11 cellular contexts compared by ENCODE assay signal in the genomic region with DNA sequence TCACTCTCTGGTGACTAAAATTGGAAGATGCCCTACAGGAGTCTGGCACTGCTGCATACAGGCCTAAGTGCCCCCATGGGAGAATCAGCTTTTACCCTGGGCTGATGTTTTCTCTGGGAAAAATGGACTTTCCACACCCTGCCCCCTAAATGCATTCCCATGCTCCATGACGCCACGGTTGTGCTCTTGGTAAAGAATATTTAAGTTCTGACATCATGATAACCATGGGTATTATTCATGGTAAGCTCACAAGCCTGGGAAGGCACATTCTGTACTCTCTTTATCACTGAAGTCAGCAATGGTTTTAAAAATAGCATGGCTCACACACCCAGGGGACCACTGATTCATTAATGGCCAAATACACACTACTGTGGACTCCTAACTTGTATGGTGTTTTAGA. TPM values are rescaled to one million over a fixed set of nuclear protein-coding genes. Genes with fewer than 3 reads are reported as not detected.
DNase-seq lines count a peak whose midpoint lies in the region; ATAC-seq and TF ChIP-seq lines count a peak whose summit lies in the region.
"Had no signal": no experiment of that assay in that cellular context is flagged by ENCODE, and none has a peak within 500 bp of the region (broad histone marks: within the 10 kb centered on the region; RNA-seq: fewer than 3 reads in every experiment).

No MANE protein-coding gene starts in this region.

- TF ChIP-seq EP300 in SK-N-SH (IDR thresholded peaks at IDR 0.05; ENCODE audit: borderline replicate concordance in 1 of 2, low read depth in 1 of 2, low read length in 1 of 2), result no peak

- H3K79me2 ChIP-seq in SK-N-SH (ENCODE audit: insufficient read depth), result peaks cover 98% of the 10 kb centered on the region

- peak overlapping the region; percentile 89 for H3K27ac Mint-ChIP-seq in osteocyte (ENCODE audit: unreplicated experiment)
- H3K27ac Mint-ChIP-seq in mesothelial cell of epicardium, result no peak overlapping the region
- H3K27ac Mint-ChIP-seq: B cell had no signal

- POLR2A ChIA-PET in A673 (lab: Charles Lee; ENCODE audit: low non-redundant PET) (no interaction called here), SK-N-SH (lab: Yijun Ruan, JAX) (no interaction called here)

- peaks cover 4% of the 10 kb centered on the region for H3K36me3 Mint-ChIP-seq in osteocyte (ENCODE audit: unreplicated experiment)
- H3K36me3 Mint-ChIP-seq in mesothelial cell of epicardium, result peaks cover 11% of the 10 kb centered on the region

- H3K4me3 ChIP-seq in A673 (ENCODE audit: low read depth, low read length, poor library complexity, severe bottlenecking) (no peak overlapping the region), SK-N-SH (ENCODE audit: low read depth in 2 of 2, low read length in 1 of 2) (no peak overlapping the region), fibroblast of the aortic adventitia (ENCODE audit: low read depth, low read length) (no peak overlapping the region)

- no peaks in the 10 kb centered on the region for H3K9me2 ChIP-seq in SK-N-SH

- peaks cover 75% of the 10 kb centered on the region for H4K20me1 ChIP-seq in SK-N-SH (ENCODE audit: insufficient read depth)

- 11% methylated on average over 2 of the region's 2 CpGs for WGBS in SK-N-SH (ENCODE audit: low lambda C conversion rate)

- TF ChIP-seq CTCF in A673 (conservative IDR thresholded peaks at IDR 0.05; ENCODE audit: low read depth, low read length) (no peak), SK-N-SH (IDR thresholded peaks at IDR 0.05) (no peak), fibroblast of the aortic adventitia (IDR thresholded peaks at IDR 0.05; ENCODE audit: insufficient read depth, low read length) (no peak), osteocyte (IDR thresholded peaks at IDR 0.05) (no peak), mesothelial cell of epicardium (IDR thresholded peaks at IDR 0.05; ENCODE audit: unreplicated experiment) (no peak)

- no peak overlapping the region for H3K27ac ChIP-seq in A673 (ENCODE audit: low read depth, low read length, poor library complexity, severe bottlenecking)
- peak overlapping the region in 1 of 2 experiments; percentile 76; a peak in 2 of 4 replicates for H3K27ac ChIP-seq in SK-N-SH (ENCODE audit: low read depth in 2 of 2, low read length in 1 of 2)

- intact Hi-C loops in A673 (cut with micrococcal nuclease; ENCODE audit: unreplicated experiment), result no loop called here

- H2AFZ ChIP-seq in SK-N-SH (ENCODE audit: low read depth), result no peak overlapping the region

- H3F3A ChIP-seq in SK-N-SH (replicated peaks; ENCODE audit: insufficient read depth), result peaks cover 16% of the 10 kb centered on the region

- no TSS peak for BruUV-seq in A673 (replicated peaks; lab: Mats Ljungman, UMichigan)

- H3K27me3 ChIP-seq in A673 (replicated peaks; ENCODE audit: insufficient read depth, low read depth, low read length, poor library complexity), result no peaks in the 10 kb centered on the region
- no peaks in the 10 kb centered on the region for H3K27me3 ChIP-seq in SK-N-SH (ENCODE audit: insufficient read depth)

- no peak for TF ChIP-seq RAD21 in SK-N-SH (IDR thresholded peaks at IDR 0.05; ENCODE audit: low read length)

- peaks cover 93% of the 10 kb centered on the region for H3K4me1 Mint-ChIP-seq in osteocyte (ENCODE audit: unreplicated experiment)
- H3K4me1 Mint-ChIP-seq in mesothelial cell of epicardium, result peaks cover 12% of the 10 kb centered on the region

- no peak overlapping the region for H3K4me3 Mint-ChIP-seq in osteocyte (ENCODE audit: unreplicated experiment)
- no peak overlapping the region for H3K4me3 Mint-ChIP-seq in mesothelial cell of epicardium
- H3K4me3 Mint-ChIP-seq: B cell; central memory CD8-positive, alpha-beta T cell had no signal

- H3K27me3 Mint-ChIP-seq in osteocyte (ENCODE audit: unreplicated experiment) (no peaks in the 10 kb centered on the region), mesothelial cell of epicardium (ENCODE audit: low read depth) (no peaks in the 10 kb centered on the region)
- H3K27me3 Mint-ChIP-seq: B cell; central memory CD8-positive, alpha-beta T cell had no signal

- H3K36me3 ChIP-seq in A673 (ENCODE audit: insufficient read depth, low read length, poor library complexity, severe bottlenecking) (no peaks in the 10 kb centered on the region), SK-N-SH (replicated peaks in 1 of 2; ENCODE audit: control insufficient read depth in 1 of 2, insufficient read depth in 2 of 2, low read length in 1 of 2) (peaks cover 2 to 6% of the 10 kb centered on the region in 2 experiments)

- peak; percentile 45 for DNase-seq in A673 (ENCODE audit: low spot score)
- DNase-seq in SK-N-SH, result no peak
- DNase-seq in fibroblast of the aortic adventitia (ENCODE audit: low read depth), result peak; percentile 96
- DNase-seq in osteocyte (ENCODE audit: extremely low spot score, unreplicated experiment), result no peak
- no peak for DNase-seq in mesothelial cell of epicardium (ENCODE audit: low spot score in 2 of 2, unreplicated experiment in 2 of 2)
- DNase-seq in amygdala (lab: John Stamatoyannopoulos, UW), result no peak
- DNase-seq in iPS-NIHi11 (ENCODE audit: low spot score), result no peak
- DNase-seq: NCI-H526 treated with DMSO at 0.1 percent for 48 hours had no signal

- no peak overlapping the region for H3K4me2 ChIP-seq in SK-N-SH

- CTCF ChIA-PET in A673 (lab: Charles Lee), result no interaction called here
- CTCF ChIA-PET in SK-N-SH (lab: Yijun Ruan, JAX), result interaction anchor here (0.6 kb wide), 1 partner anchor 88 kb away, joined by 3 read pairs; no protein-coding TSS in a partner anchor

- H3K9me3 ChIP-seq in A673 (ENCODE audit: low read depth, low read length, poor library complexity, severe bottlenecking) (no peaks in the 10 kb centered on the region), SK-N-SH (no peaks in the 10 kb centered on the region)

- H3K9me3 Mint-ChIP-seq in osteocyte (ENCODE audit: unreplicated experiment), result no peaks in the 10 kb centered on the region
- no peaks in the 10 kb centered on the region for H3K9me3 Mint-ChIP-seq in mesothelial cell of epicardium
- H3K9me3 Mint-ChIP-seq: central memory CD8-positive, alpha-beta T cell had no signal

- H3K4me1 ChIP-seq in A673 (ENCODE audit: insufficient read depth, low read length, poor library complexity, severe bottlenecking), result peaks cover 15% of the 10 kb centered on the region
- peaks cover 21 to 45% of the 10 kb centered on the region in 2 experiments for H3K4me1 ChIP-seq in SK-N-SH (ENCODE audit: control insufficient read depth in 1 of 2, insufficient read depth in 2 of 2, low read depth in 1 of 2, low read length in 1 of 2)

- H3K9ac ChIP-seq in SK-N-SH, result no peak overlapping the region; the same call in 1 of the 2 replicates

- no peak for ATAC-seq in HG02678 (IDR thresholded peaks at IDR 0.05; ENCODE audit: unreplicated experiment)

TF ChIP-seq in SK-N-SH, 30 proteins besides CTCF, POLR2A, EP300 and RAD21 (continues in another document):
- TF ChIP-seq, protein P1, sequence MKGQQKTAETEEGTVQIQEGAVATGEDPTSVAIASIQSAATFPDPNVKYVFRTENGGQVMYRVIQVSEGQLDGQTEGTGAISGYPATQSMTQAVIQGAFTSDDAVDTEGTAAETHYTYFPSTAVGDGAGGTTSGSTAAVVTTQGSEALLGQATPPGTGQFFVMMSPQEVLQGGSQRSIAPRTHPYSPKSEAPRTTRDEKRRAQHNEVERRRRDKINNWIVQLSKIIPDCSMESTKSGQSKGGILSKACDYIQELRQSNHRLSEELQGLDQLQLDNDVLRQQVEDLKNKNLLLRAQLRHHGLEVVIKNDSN (IDR thresholded peaks at IDR 0.05; ENCODE audit: borderline replicate concordance, low read depth), result no peak
- TF ChIP-seq JUND (IDR thresholded peaks at IDR 0.05) (peak; percentile 61), NFIC (IDR thresholded peaks at IDR 0.05; ENCODE audit: borderline replicate concordance) (peak; percentile 41; the same call in 1 of the 2 replicates), SMC3 (IDR thresholded peaks at IDR 0.05; ENCODE audit: low read depth, low read length) (no peak), RXRA (IDR thresholded peaks at IDR 0.05; ENCODE audit: borderline replicate concordance, low read depth) (no peak), TAF1 (IDR thresholded peaks at IDR 0.05; ENCODE audit: borderline replicate concordance, low read depth, low read length) (no peak), NRF1 (IDR thresholded peaks at IDR 0.05; ENCODE audit: low read depth, low read length) (no peak), MXI1 (IDR thresholded peaks at IDR 0.05; ENCODE audit: low read depth, low read length) (no peak), FOSL2 (IDR thresholded peaks at IDR 0.05; ENCODE audit: borderline replicate concordance, low read depth) (peak; percentile 75; the same call in 1 of the 2 replicates), POLR2AphosphoS5 (IDR thresholded peaks at IDR 0.05; ENCODE audit: low read depth, low read length) (no peak)
- TF ChIP-seq, protein P2, sequence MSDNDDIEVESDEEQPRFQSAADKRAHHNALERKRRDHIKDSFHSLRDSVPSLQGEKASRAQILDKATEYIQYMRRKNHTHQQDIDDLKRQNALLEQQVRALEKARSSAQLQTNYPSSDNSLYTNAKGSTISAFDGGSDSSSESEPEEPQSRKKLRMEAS (IDR thresholded peaks at IDR 0.05; ENCODE audit: low read depth), result 0 out of 2 replicates have a peak, but pooled peaks have one; percentile 40
- TF ChIP-seq, protein P3, sequence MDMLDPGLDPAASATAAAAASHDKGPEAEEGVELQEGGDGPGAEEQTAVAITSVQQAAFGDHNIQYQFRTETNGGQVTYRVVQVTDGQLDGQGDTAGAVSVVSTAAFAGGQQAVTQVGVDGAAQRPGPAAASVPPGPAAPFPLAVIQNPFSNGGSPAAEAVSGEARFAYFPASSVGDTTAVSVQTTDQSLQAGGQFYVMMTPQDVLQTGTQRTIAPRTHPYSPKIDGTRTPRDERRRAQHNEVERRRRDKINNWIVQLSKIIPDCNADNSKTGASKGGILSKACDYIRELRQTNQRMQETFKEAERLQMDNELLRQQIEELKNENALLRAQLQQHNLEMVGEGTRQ (IDR thresholded peaks at IDR 0.05; ENCODE audit: borderline replicate concordance, low read depth, low read length), result no peak

RNA-seq across cellular contexts. Expression of a gene that starts 43.4 kb away (rescaled TPM):
- total RNA-seq in A673 (2021) (30.7 and 32.4 TPM in 2 replicates), fibroblast of the aortic adventitia (ENCODE audit: low replicate concordance) (16.6 and 28.8 TPM in 2 replicates), osteocyte (90.8 and 96.9 TPM in 2 replicates), mesothelial cell of epicardium (72.1 to 75.8 TPM (median 72.9 TPM) in 3 replicates)
- 9.2 and 14.2 TPM in 2 replicates for polyA plus RNA-seq in SK-N-SH (2012; rRNA removed)
- polyA plus RNA-seq in SK-N-SH (2012; cell fraction: cytosol; rRNA removed), result 10.7 and 13.4 TPM in 2 replicates
- polyA plus RNA-seq in SK-N-SH (2012; cell fraction: nucleus; rRNA removed), result 15.8 and 18.8 TPM in 2 replicates

Comparison
In these comparisons a context has a peak if more than half of its experiments do, and no peak if none do; other contexts are left out.
1. DNase-seq: peak in A673 (single experiment) and fibroblast of the aortic adventitia (single experiment); none in SK-N-SH (single experiment), osteocyte (single experiment), mesothelial cell of epicardium (0 of 2), amygdala (0 of 56) and iPS-NIHi11 (single experiment).